In the genomic region with DNA sequence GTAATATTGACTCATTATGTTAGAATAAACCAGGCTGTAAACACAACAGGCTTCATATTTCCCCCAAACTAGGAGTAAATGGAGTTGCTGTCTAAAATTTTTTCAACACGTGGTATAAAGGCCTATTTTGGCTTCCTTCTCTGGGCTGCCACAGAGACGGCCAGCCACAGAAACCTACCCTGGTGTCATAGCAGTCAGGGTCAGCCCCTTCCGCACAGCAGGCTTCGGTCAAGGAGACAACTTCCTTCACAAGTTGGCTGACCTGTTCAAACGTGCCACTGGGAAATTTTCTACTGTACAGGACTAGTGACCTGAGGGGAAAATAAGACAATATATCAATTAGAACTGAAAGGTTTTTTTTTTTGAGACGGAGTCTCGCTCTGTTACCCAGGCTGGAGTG, we compare ENCODE assay signal across 39 cellular contexts. TPM values are rescaled to one million over a fixed set of nuclear protein-coding genes. Genes with fewer than 3 reads are reported as not detected.
"Had no signal": no experiment of that assay in that cellular context is flagged by ENCODE, and none has a peak within 500 bp of the region (broad histone marks: within the 10 kb centered on the region; RNA-seq: fewer than 3 reads in every experiment).

No MANE protein-coding gene starts in this region.

- H3K27ac ChIP-seq: adrenal gland, body of pancreas, brain microvascular endothelial cell, breast epithelium, VCaP had no signal

- H3K9me3 ChIP-seq: adrenal gland, body of pancreas, breast epithelium had no signal

- H3K27me3 Mint-ChIP-seq: activated B cell treated with CpG ODN at 0.5 μM for 24 hours; activated CD4-positive, alpha-beta T cell treated with anti-CD3 and anti-CD28 coated beads, Interleukin-2, amount 10 ng/mL, durations not matched to agents 24 days and 14 days; activated CD8-positive, alpha-beta T cell treated with anti-CD3 and anti-CD28 coated beads for 36 hours; activated naive CD8-positive, alpha-beta T cell treated with anti-CD3 and anti-CD28 coated beads for 36 hours had no signal

- H3K36me3 Mint-ChIP-seq: activated CD4-positive, alpha-beta memory T cell treated with anti-CD3 and anti-CD28 coated beads for 36 hours; activated naive CD4-positive, alpha-beta T cell treated with anti-CD3 and anti-CD28 coated beads, Interleukin-2, amount 50 U/mL, for 72 hours; activated naive CD8-positive, alpha-beta T cell treated with anti-CD3 and anti-CD28 coated beads for 36 hours had no signal

- H3K4me3 Mint-ChIP-seq: activated B cell treated with CpG ODN at 0.5 μM for 24 hours; activated CD4-positive, alpha-beta memory T cell treated with anti-CD3 and anti-CD28 coated beads for 36 hours; activated CD4-positive, alpha-beta T cell treated with anti-CD3 and anti-CD28 coated beads, Interleukin-2, amount 10 ng/mL, durations not matched to agents 24 days and 14 days; activated CD8-positive, alpha-beta T cell treated with anti-CD3 and anti-CD28 coated beads for 36 hours; activated naive CD4-positive, alpha-beta T cell treated with anti-CD3 and anti-CD28 coated beads for 36 hours; activated naive CD8-positive, alpha-beta T cell treated with anti-CD3 and anti-CD28 coated beads for 36 hours; activated T-cell treated with anti-CD3 and anti-CD28 coated beads, Interleukin-2, amount 50 U/mL, for 4 hours; activated T-cell treated with anti-CD3 and anti-CD28 coated beads, Interleukin-2, amount 50 U/mL, for 72 hours; activated T-helper 1 cell treated with anti-CD3 and anti-CD28 coated beads, Interleukin-12 subunit alpha, Interleukin-12 subunit beta, Interleukin-2, Interleukin-4 antibody, amounts not matched to agents 30 ng/mL and 10 ng/mL and 1 ng/mL, durations not matched to agents 14 hours and 24 hours and 36 hours; activated T-helper 17 cell treated with anti-CD3 and anti-CD28 coated beads, Interleukin-2, amount 50 U/mL, for 72 hours; T-helper 1 cell treated with Interleukin-12 subunit alpha and Interleukin-12 subunit beta and Interleukin-4 antibody, amounts not matched to agents 30 μg/mL and 1 μg/mL, for 36 hours; T-helper 2 cell treated with Interferon-gamma antibody and Interleukin-4, amounts not matched to agents 5 μg/mL and 100 μg/mL, for 36 hours had no signal

- ATAC-seq: activated CD8-positive, alpha-beta T cell treated with anti-CD3 and anti-CD28 coated beads for 36 hours; activated naive CD4-positive, alpha-beta T cell treated with anti-CD3 and anti-CD28 coated beads, Interleukin-2, amount 50 U/mL, for 72 hours; activated T-cell treated with anti-CD3 and anti-CD28 coated beads, Interleukin-2, amount 50 U/mL, for 4 hours; activated T-cell treated with anti-CD3 and anti-CD28 coated beads, Interleukin-2, amount 50 U/mL, for 72 hours; activated T-helper 17 cell treated with anti-CD3 and anti-CD28 coated beads, Interleukin-2, amount 50 U/mL, for 72 hours; body of pancreas had no signal

- H3K4me1 ChIP-seq: adrenal gland, body of pancreas, breast epithelium had no signal

- H3K27me3 ChIP-seq: adrenal gland, body of pancreas, brain microvascular endothelial cell, breast epithelium had no signal

- H3K9me3 Mint-ChIP-seq: activated B cell treated with CpG ODN at 0.5 μM for 24 hours; activated CD4-positive, alpha-beta memory T cell treated with anti-CD3 and anti-CD28 coated beads for 36 hours; activated CD4-positive, alpha-beta T cell treated with anti-CD3 and anti-CD28 coated beads, Interleukin-2, amount 10 ng/mL, durations not matched to agents 24 days and 14 days; activated CD8-positive, alpha-beta T cell treated with anti-CD3 and anti-CD28 coated beads for 36 hours; activated naive CD4-positive, alpha-beta T cell treated with anti-CD3 and anti-CD28 coated beads for 36 hours; activated naive CD4-positive, alpha-beta T cell treated with anti-CD3 and anti-CD28 coated beads, Interleukin-2, amount 50 U/mL, for 72 hours; activated naive CD8-positive, alpha-beta T cell treated with anti-CD3 and anti-CD28 coated beads for 36 hours; activated T-cell treated with anti-CD3 and anti-CD28 coated beads, Interleukin-2, amount 50 U/mL, for 4 hours; activated T-cell treated with anti-CD3 and anti-CD28 coated beads, Interleukin-2, amount 50 U/mL, for 72 hours; activated T-helper 1 cell treated with anti-CD3 and anti-CD28 coated beads, Interleukin-12 subunit alpha, Interleukin-12 subunit beta, Interleukin-2, Interleukin-4 antibody, amounts not matched to agents 30 ng/mL and 10 ng/mL and 1 ng/mL, durations not matched to agents 14 hours and 24 hours and 36 hours; activated T-helper 17 cell treated with anti-CD3 and anti-CD28 coated beads, Interleukin-2, amount 50 U/mL, for 72 hours; T-helper 1 cell treated with Interleukin-12 subunit alpha and Interleukin-12 subunit beta and Interleukin-4 antibody, amounts not matched to agents 30 μg/mL and 1 μg/mL, for 36 hours; T-helper 2 cell treated with Interferon-gamma antibody and Interleukin-4, amounts not matched to agents 5 μg/mL and 100 μg/mL, for 36 hours had no signal

- H3K4me1 Mint-ChIP-seq: activated B cell treated with CpG ODN at 0.5 μM for 24 hours; activated CD4-positive, alpha-beta T cell treated with anti-CD3 and anti-CD28 coated beads, Interleukin-2, amount 10 ng/mL, durations not matched to agents 24 days and 14 days; activated naive CD8-positive, alpha-beta T cell treated with anti-CD3 and anti-CD28 coated beads for 36 hours; activated T-helper 17 cell treated with anti-CD3 and anti-CD28 coated beads, Interleukin-2, amount 50 U/mL, for 72 hours had no signal

- H3K36me3 ChIP-seq: adrenal gland, brain microvascular endothelial cell, breast epithelium had no signal

- H3K27ac Mint-ChIP-seq: activated B cell treated with CpG ODN at 0.5 μM for 24 hours; activated CD4-positive, alpha-beta memory T cell treated with anti-CD3 and anti-CD28 coated beads for 36 hours; activated CD4-positive, alpha-beta T cell treated with anti-CD3 and anti-CD28 coated beads, Interleukin-2, amount 10 ng/mL, durations not matched to agents 24 days and 14 days; activated CD8-positive, alpha-beta T cell treated with anti-CD3 and anti-CD28 coated beads for 36 hours; activated naive CD4-positive, alpha-beta T cell treated with anti-CD3 and anti-CD28 coated beads for 36 hours; activated naive CD4-positive, alpha-beta T cell treated with anti-CD3 and anti-CD28 coated beads, Interleukin-2, amount 50 U/mL, for 72 hours; activated naive CD8-positive, alpha-beta T cell treated with anti-CD3 and anti-CD28 coated beads for 36 hours; activated T-cell treated with anti-CD3 and anti-CD28 coated beads, Interleukin-2, amount 50 U/mL, for 72 hours; activated T-helper 1 cell treated with anti-CD3 and anti-CD28 coated beads, Interleukin-12 subunit alpha, Interleukin-12 subunit beta, Interleukin-2, Interleukin-4 antibody, amounts not matched to agents 30 ng/mL and 10 ng/mL and 1 ng/mL, durations not matched to agents 14 hours and 24 hours and 36 hours; activated T-helper 17 cell treated with anti-CD3 and anti-CD28 coated beads, Interleukin-2, amount 50 U/mL, for 72 hours; T-helper 1 cell treated with Interleukin-12 subunit alpha and Interleukin-12 subunit beta and Interleukin-4 antibody, amounts not matched to agents 30 μg/mL and 1 μg/mL, for 36 hours; T-helper 2 cell treated with Interferon-gamma antibody and Interleukin-4, amounts not matched to agents 5 μg/mL and 100 μg/mL, for 36 hours had no signal

- H3K4me3 ChIP-seq: adrenal gland, body of pancreas, breast epithelium had no signal

- DNase-seq: activated B cell treated with CpG ODN at 0.5 μM for 24 hours; activated CD4-positive, alpha-beta memory T cell treated with anti-CD3 and anti-CD28 coated beads for 36 hours; activated CD4-positive, alpha-beta T cell treated with anti-CD3 and anti-CD28 coated beads for 4 hours; activated CD4-positive, alpha-beta T cell treated with anti-CD3 and anti-CD28 coated beads, Interleukin-2, amount 10 ng/mL, durations not matched to agents 24 days and 14 days; activated CD4-positive, alpha-beta T cell treated with anti-CD3 and anti-CD28 coated beads, Interleukin-2, amount 50 U/mL, for 1 hour; activated CD4-positive, alpha-beta T cell treated with anti-CD3 and anti-CD28 coated beads, Interleukin-2, amount 50 U/mL, for 4 hours; activated CD4-positive, CD25-positive, alpha-beta regulatory T cell treated with anti-CD3 and anti-CD28 coated beads, Interleukin-2, amount 50 U/mL, for 72 hours; activated CD8-positive, alpha-beta memory T cell treated with anti-CD3 and anti-CD28 coated beads, Interleukin-2, amount 50 U/mL, for 4 hours; activated CD8-positive, alpha-beta T cell treated with anti-CD3 and anti-CD28 coated beads for 36 hours; activated effector memory CD4-positive, alpha-beta T cell treated with anti-CD3 and anti-CD28 coated beads, Interleukin-2, amount 50 U/mL, for 16 hours; activated gamma-delta T cell treated with Interleukin-2 at 50 U/mL for 16 hours; activated naive CD4-positive, alpha-beta T cell; activated naive CD4-positive, alpha-beta T cell treated with anti-CD3 and anti-CD28 coated beads for 36 hours; activated naive CD4-positive, alpha-beta T cell treated with anti-CD3 and anti-CD28 coated beads, Interleukin-2, amount 50 U/mL, for 16 hours; activated naive CD8-positive, alpha-beta T cell treated with anti-CD3 and anti-CD28 coated beads for 36 hours; activated T-cell treated with anti-CD3 and anti-CD28 coated beads for 4 hours; activated T-cell treated with anti-CD3 and anti-CD28 coated beads, Interleukin-2, amount 50 U/mL, for 1 hour; activated T-cell treated with anti-CD3 and anti-CD28 coated beads, Interleukin-2, amount 50 U/mL, for 4 hours; activated T-cell treated with anti-CD3 and anti-CD28 coated beads, Interleukin-2, amount 50 U/mL, for 72 hours; adrenal gland; amniotic stem cell; aorta; body of pancreas; brain microvascular endothelial cell; central memory CD4-positive, alpha-beta T cell; T-helper 1 cell; T-helper 2 cell; T-helper 9 cell had no signal

RNA-seq across cellular contexts. Expression of a gene that starts 15.8 kb away (rescaled TPM):
- total RNA-seq: activated B cell treated with CpG ODN at 0.5 μM for 24 hours; activated CD4-positive, alpha-beta memory T cell treated with anti-CD3 and anti-CD28 coated beads for 36 hours; activated CD4-positive, alpha-beta T cell treated with anti-CD3 and anti-CD28 coated beads, Interleukin-2, amount 10 ng/mL, durations not matched to agents 24 days and 14 days; activated CD8-positive, alpha-beta memory T cell treated with anti-CD3 and anti-CD28 coated beads for 36 hours; activated CD8-positive, alpha-beta T cell treated with anti-CD3 and anti-CD28 coated beads for 36 hours; activated naive CD4-positive, alpha-beta T cell treated with anti-CD3 and anti-CD28 coated beads for 36 hours; activated naive CD4-positive, alpha-beta T cell treated with anti-CD3 and anti-CD28 coated beads, Interleukin-2, amount 50 U/mL, for 72 hours; activated naive CD8-positive, alpha-beta T cell treated with anti-CD3 and anti-CD28 coated beads for 36 hours; activated T-cell treated with anti-CD3 and anti-CD28 coated beads, Interleukin-2, amount 50 U/mL, for 72 hours; activated T-helper 1 cell treated with anti-CD3 and anti-CD28 coated beads, Interleukin-12 subunit alpha, Interleukin-12 subunit beta, Interleukin-2, Interleukin-4 antibody, amounts not matched to agents 30 ng/mL and 10 ng/mL and 1 ng/mL, durations not matched to agents 14 hours and 24 hours and 36 hours; activated T-helper 17 cell treated with anti-CD3 and anti-CD28 coated beads, Interleukin-2, amount 50 U/mL, for 72 hours; aorta; astrocyte; breast epithelium; cardiac septum; cerebellum had no signal
